9 cellular contexts compared by ENCODE assay signal in the genomic region with DNA sequence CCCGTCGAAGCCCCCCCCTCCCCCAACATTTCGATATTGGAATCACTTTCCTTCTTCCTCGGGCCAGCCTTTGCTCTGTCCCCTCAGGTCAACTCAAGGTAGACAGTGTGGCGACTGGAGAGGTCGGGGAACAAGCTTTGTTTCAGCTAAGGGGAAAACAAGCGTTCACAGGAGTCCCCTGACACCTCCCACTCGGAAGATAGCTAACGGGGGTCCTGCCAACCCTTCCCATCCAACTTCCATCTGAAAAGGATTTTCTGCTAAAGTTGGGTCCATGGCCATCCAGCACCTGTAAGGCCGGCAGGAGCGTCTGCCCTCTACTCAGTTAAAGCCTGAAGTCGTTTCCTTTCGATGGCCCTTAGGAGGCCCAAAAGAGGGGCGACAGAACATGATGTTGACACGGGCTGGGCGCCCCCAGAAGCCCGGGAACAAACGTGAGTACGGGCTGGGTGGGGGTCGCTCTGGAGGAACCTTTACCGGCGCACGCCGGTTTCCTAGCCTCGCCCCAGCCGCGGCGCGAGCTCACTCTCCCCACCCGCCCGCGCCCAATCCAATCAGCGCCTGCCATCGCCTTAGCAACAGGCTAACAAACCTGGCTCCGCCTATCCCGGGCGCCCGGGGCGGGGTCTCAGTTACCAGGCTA. TPM values are rescaled to one million over a fixed set of nuclear protein-coding genes. Genes with fewer than 3 reads are reported as not detected.
DNase-seq lines count a peak whose midpoint lies in the region; ATAC-seq, FAIRE-seq and TF ChIP-seq lines count a peak whose summit lies in the region.
"Had no signal": no experiment of that assay in that cellular context is flagged by ENCODE, and none has a peak within 500 bp of the region (broad histone marks: within the 10 kb centered on the region; RNA-seq: fewer than 3 reads in every experiment).

No MANE protein-coding gene starts in this region.

- POLR2A ChIA-PET in BJ (lab: Charles Lee): interaction anchor here (0.6 to 0.7 kb wide), 7 partner anchors 100 to 286 kb away, joined by 3 to 16 read pairs (median 6); no protein-coding TSS in a partner anchor
- POLR2A ChIA-PET in HepG2 (lab: Yijun Ruan, JAX): interaction anchor here (0.6 to 1.7 kb wide), 11 partner anchors 13 to 906 kb away, joined by 3 to 7 read pairs (median 3); partner anchors contain the start of genes MBLAC2 and POLR3G

- TF ChIP-seq EP300 in HepG2 (IDR thresholded peaks at IDR 0.05; ENCODE audit: low read depth in 2 of 2, low read length in 2 of 2): no peak
- no peak for TF ChIP-seq EP300 in HepG2 (CRISPR knock-in tag; IDR thresholded peaks at IDR 0.05; ENCODE audit: borderline replicate concordance)

- 3% methylated on average over 17 of the region's 39 CpGs for WGBS in HepG2 (ENCODE audit: low lambda C conversion rate)

- TF ChIP-seq POLR2A in HepG2 (IDR thresholded peaks at IDR 0.05; ENCODE audit: insufficient read depth in 1 of 2, low read depth in 2 of 2, low read length in 2 of 2): peak in 1 of 2 experiments; percentile 17; a peak in 1 of 4 replicates

- BruUV-seq in HepG2 (replicated peaks; lab: Mats Ljungman, UMichigan): no TSS peak

- in situ Hi-C loops in HepG2 (cut with HindIII; ENCODE audit: extremely low pct_ligation_motif_present, low pct_unique_long_range_greater_than_20kb): loop anchor here (5.0 to 10.0 kb wide), 3 partner anchors 276 to 513 kb away; no protein-coding TSS in a partner anchor

- TF ChIP-seq CTCF in BJ (IDR thresholded peaks at IDR 0.05; ENCODE audit: insufficient read depth, low read depth, low read length) (no peak), HepG2 (CRISPR knock-in tag; IDR thresholded peaks at IDR 0.05) (no peak)

- no peak for FAIRE-seq in HepG2 (lab: Jason Lieb, UNC)
- FAIRE-seq: TTC549 had no signal

- H3K79me2 ChIP-seq in HepG2 (ENCODE audit: insufficient read depth, low read length): peaks cover 48% of the 10 kb centered on the region

- H3K36me3 ChIP-seq in BJ (ENCODE audit: control insufficient read depth, insufficient read depth, low read length) (peaks cover 1% of the 10 kb centered on the region; the same call in 1 of the 2 replicates), HepG2 (replicated peaks in 1 of 2; ENCODE audit: control insufficient read depth in 1 of 2, insufficient read depth in 2 of 2, low read length in 2 of 2) (peaks cover 0 to 8% of the 10 kb centered on the region in 2 experiments; a peak in 3 of 5 replicates)

- DNase-seq in BJ (ENCODE audit: low read depth) (peak; percentile 71), NCI-H526 (lab: John Stamatoyannopoulos, UW) (peak; percentile 88 to 96), dedifferentiated amniotic fluid mesenchymal stem cell (ENCODE audit: extremely low spot score) (peak; percentile 96), HepG2 (ENCODE audit: low spot score) (peak; percentile 90)
- peak; percentile 98 for DNase-seq in activated CD4-positive, alpha-beta T cell treated with anti-CD3 and anti-CD28 coated beads, Interleukin-2, amount 50 U/mL, for 1 hour
- peak; percentile 96 for DNase-seq in stimulated activated CD4-positive, alpha-beta T cell treated with anti-CD3 and anti-CD28 coated beads, Interleukin-2, amount 100 ng/mL, for 4 hours (ENCODE audit: low read depth)

- ATAC-seq in GM19351 (IDR thresholded peaks at IDR 0.05; ENCODE audit: unreplicated experiment) (peak; percentile 47), HG03469 (IDR thresholded peaks at IDR 0.05; ENCODE audit: unreplicated experiment) (peak; percentile 33), HepG2 (peak; percentile 84)

- peaks cover 5% of the 10 kb centered on the region; the same call in 1 of the 2 replicates for H3K4me1 ChIP-seq in HepG2 (ENCODE audit: insufficient read depth, low read length)

- peak overlapping the region; percentile 89 for H3K9ac ChIP-seq in HepG2 (ENCODE audit: insufficient read depth, low read depth, low read length)

- CTCF ChIA-PET in BJ (lab: Yijun Ruan, JAX): interaction anchor here (0.5 to 1.9 kb wide), 7 partner anchors 115 to 279 kb away, joined by 3 to 9 read pairs (median 4); no protein-coding TSS in a partner anchor
- CTCF ChIA-PET in HepG2 (lab: Yijun Ruan, JAX; ENCODE audit: low intra/inter-chr PET ratio, low total read pairs): no interaction called here

- TF ChIP-seq RAD21 in HepG2 (CRISPR knock-in tag; IDR thresholded peaks at IDR 0.05): no peak

- H3K27ac ChIP-seq in HepG2 (ENCODE audit: extremely low read length, insufficient read depth, low read length): peak overlapping the region; percentile 94

- intact Hi-C loops in HepG2 (cut with micrococcal nuclease; ENCODE audit: unreplicated experiment): loop anchor here (1.0 to 5.0 kb wide), 5 partner anchors 66 to 908 kb away; partner anchors contain the start of genes MBLAC2 and POLR3G

- H3K4me3 ChIP-seq in BJ (ENCODE audit: low read depth, low read length): peak overlapping the region; percentile 64
- peak overlapping the region; percentile 77 to 90 (median 79) for H3K4me3 ChIP-seq in HepG2 (replicated peaks in 1 of 3; ENCODE audit: insufficient read depth in 1 of 3, low read depth in 2 of 3, low read length in 3 of 3)

- H3K27me3 ChIP-seq in BJ (ENCODE audit: control insufficient read depth, insufficient read depth, low read length) (no peaks in the 10 kb centered on the region), HepG2 (ENCODE audit: control insufficient read depth in 1 of 2, insufficient read depth in 2 of 2, low read length in 2 of 2) (no peaks in the 10 kb centered on the region; a peak in 1 of 5 replicates)

- H3K4me2 ChIP-seq in HepG2 (ENCODE audit: low read depth, low read length): peak overlapping the region; percentile 80

- H4K20me1 ChIP-seq in HepG2 (ENCODE audit: insufficient read depth, low read length): peaks cover 12% of the 10 kb centered on the region; the same call in 1 of the 2 replicates

- no peak overlapping the region for H2AFZ ChIP-seq in HepG2 (ENCODE audit: low read length)

- no peaks in the 10 kb centered on the region for H3K9me3 ChIP-seq in HepG2 (ENCODE audit: low read length)

TF ChIP-seq in HepG2, 621 proteins besides CTCF, POLR2A, EP300 and RAD21 (continues in another document):
- TF ChIP-seq, protein P1, sequence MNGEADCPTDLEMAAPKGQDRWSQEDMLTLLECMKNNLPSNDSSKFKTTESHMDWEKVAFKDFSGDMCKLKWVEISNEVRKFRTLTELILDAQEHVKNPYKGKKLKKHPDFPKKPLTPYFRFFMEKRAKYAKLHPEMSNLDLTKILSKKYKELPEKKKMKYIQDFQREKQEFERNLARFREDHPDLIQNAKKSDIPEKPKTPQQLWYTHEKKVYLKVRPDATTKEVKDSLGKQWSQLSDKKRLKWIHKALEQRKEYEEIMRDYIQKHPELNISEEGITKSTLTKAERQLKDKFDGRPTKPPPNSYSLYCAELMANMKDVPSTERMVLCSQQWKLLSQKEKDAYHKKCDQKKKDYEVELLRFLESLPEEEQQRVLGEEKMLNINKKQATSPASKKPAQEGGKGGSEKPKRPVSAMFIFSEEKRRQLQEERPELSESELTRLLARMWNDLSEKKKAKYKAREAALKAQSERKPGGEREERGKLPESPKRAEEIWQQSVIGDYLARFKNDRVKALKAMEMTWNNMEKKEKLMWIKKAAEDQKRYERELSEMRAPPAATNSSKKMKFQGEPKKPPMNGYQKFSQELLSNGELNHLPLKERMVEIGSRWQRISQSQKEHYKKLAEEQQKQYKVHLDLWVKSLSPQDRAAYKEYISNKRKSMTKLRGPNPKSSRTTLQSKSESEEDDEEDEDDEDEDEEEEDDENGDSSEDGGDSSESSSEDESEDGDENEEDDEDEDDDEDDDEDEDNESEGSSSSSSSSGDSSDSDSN (CRISPR knock-in tag; IDR thresholded peaks at IDR 0.05): 0 out of 2 replicates have a peak, but pooled peaks have one; percentile 31

RNA-seq across cellular contexts. Expression of gene ARRDC3, which starts 2.5 kb away (rescaled TPM):
- polyA plus RNA-seq in BJ (2011; rRNA removed) (20.7 and 37.4 TPM in 2 replicates), HepG2 (2011; rRNA removed) (3.4 and 5.9 TPM in 2 replicates)
- 80.3 and 80.8 TPM in 2 replicates for polyA minus RNA-seq in BJ (2011; rRNA and poly(A)+ RNA removed)
- total RNA-seq in HepG2 (2016; rRNA removed; fragmentation: Illumina TruSeq; extraction: Trizol): 12.2 and 24.4 TPM in 2 replicates
- total RNA-seq in HepG2 (2016; cell fraction: cytosol; rRNA removed; fragmentation: Illumina TruSeq; extraction: Trizol; ENCODE audit: low read depth): 7.8 TPM in 2 replicates
- 13.5 and 19.6 TPM in 2 replicates for total RNA-seq in HepG2 (2016; cell fraction: insoluble cytoplasmic fraction; rRNA removed; fragmentation: Illumina TruSeq; extraction: Trizol)
- 11.0 and 11.3 TPM in 2 replicates for total RNA-seq in HepG2 (2016; cell fraction: membrane; rRNA removed; fragmentation: Illumina TruSeq; extraction: Trizol)
- total RNA-seq in HepG2 (2016; cell fraction: nucleus; rRNA removed; fragmentation: Illumina TruSeq; extraction: Trizol): 46.8 and 50.0 TPM in 2 replicates
- polyA plus RNA-seq in HepG2 (2011; cell fraction: cytosol; rRNA removed): 1.0 and 3.5 TPM in 2 replicates
- 4.1 and 6.4 TPM in 2 replicates for polyA plus RNA-seq in HepG2 (2011; cell fraction: nucleus; rRNA removed)
- polyA plus RNA-seq in HepG2 (2012): 10.9 and 12.8 TPM in 2 replicates
- polyA plus RNA-seq in HepG2 (2016; cell fraction: cytosol; fragmentation: Illumina TruSeq; extraction: Trizol; ENCODE audit: low read depth): 0.52 and 0.62 TPM in 2 replicates
- polyA plus RNA-seq in HepG2 (2016; cell fraction: insoluble cytoplasmic fraction; fragmentation: Illumina TruSeq; extraction: Trizol; ENCODE audit: low read depth): 7.6 and 8.4 TPM in 2 replicates
- 2.1 and 2.7 TPM in 2 replicates for polyA plus RNA-seq in HepG2 (2016; cell fraction: membrane; fragmentation: Illumina TruSeq; extraction: Trizol; ENCODE audit: low read depth)
- polyA plus RNA-seq in HepG2 (2016; cell fraction: nucleus; fragmentation: Illumina TruSeq; extraction: Trizol; ENCODE audit: insufficient read depth, low read depth): 35.7 and 39.1 TPM in 2 replicates
- 10.6 and 28.7 TPM in 2 replicates for polyA minus RNA-seq in HepG2 (2011; rRNA and poly(A)+ RNA removed; ENCODE audit: low replicate concordance)
- 9.8 and 22.2 TPM in 2 replicates for polyA minus RNA-seq in HepG2 (2011; cell fraction: cytosol; rRNA and poly(A)+ RNA removed)
- 15.3 and 23.9 TPM in 2 replicates for polyA minus RNA-seq in HepG2 (2011; cell fraction: nucleus; rRNA and poly(A)+ RNA removed)

Comparison
In these comparisons a context has a peak if more than half of its experiments do, and no peak if none do; other contexts are left out.
1. Peak in every context shown above with its lines: DNase-seq, ATAC-seq, H3K4me3 ChIP-seq and H3K27ac ChIP-seq.
2. ATAC-seq: peak in every context shown above with its lines; median percentile 84 in HepG2; 47 in GM19351; 33 in HG03469.